ENCODE assay signal across 12 cellular contexts in the genomic region with DNA sequence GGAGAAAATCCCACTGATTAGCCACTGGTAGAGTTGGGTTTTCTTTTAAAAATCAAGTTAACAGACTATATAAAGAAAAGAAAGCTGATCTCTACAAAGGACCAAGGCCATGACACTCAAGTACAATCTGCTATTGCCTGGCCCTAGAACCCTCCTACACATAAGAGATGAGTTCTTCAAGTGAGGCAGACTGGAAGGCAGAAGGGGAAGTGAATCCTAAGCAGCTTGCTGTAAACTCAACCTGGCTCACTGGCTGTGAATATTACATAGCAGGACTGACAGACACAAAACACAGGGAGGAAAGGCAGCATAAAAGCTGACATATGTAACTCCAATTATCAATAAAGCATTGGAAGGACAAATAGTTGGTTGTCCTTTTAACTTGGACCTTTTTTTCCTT.
DNase-seq lines count a peak whose midpoint lies in the region; ATAC-seq lines count a peak whose summit lies in the region.
"Had no signal": no experiment of that assay in that cellular context is flagged by ENCODE, and none has a peak within 500 bp of the region (broad histone marks: within the 10 kb centered on the region; RNA-seq: fewer than 3 reads in every experiment).

No MANE protein-coding gene starts in this region.

- POLR2A ChIA-PET in CD8-positive, alpha-beta memory T cell (lab: Charles Lee) = no interaction called here

- no peaks in the 10 kb centered on the region for H3K9me3 ChIP-seq in CD8-positive, alpha-beta memory T cell (ENCODE audit: low read length)
- H3K9me3 ChIP-seq: right atrium auricular region had no signal

- H3K27ac ChIP-seq in CD8-positive, alpha-beta memory T cell (ENCODE audit: low read depth, low read length) = no peak overlapping the region
- H3K27ac ChIP-seq: right atrium auricular region had no signal

- peak; percentile 96 for ATAC-seq in HG02884 (IDR thresholded peaks at IDR 0.05; ENCODE audit: unreplicated experiment)
- no peak for ATAC-seq in stimulated activated naive CD8-positive, alpha-beta T cell treated with anti-CD3 and anti-CD28 coated beads, Interleukin-15, amount 100 ng/mL, for 72 hours

- no peaks in the 10 kb centered on the region for H3K27me3 ChIP-seq in CD8-positive, alpha-beta memory T cell (ENCODE audit: insufficient read depth, low read length, poor library complexity, severe bottlenecking)
- H3K27me3 ChIP-seq: right atrium auricular region had no signal

- H3K27ac Mint-ChIP-seq in CD8-positive, alpha-beta memory T cell = peak overlapping the region; percentile 5 to 80 (median 60)
- H3K27ac Mint-ChIP-seq in T-helper 2 cell treated with Interferon-gamma antibody and Interleukin-4, amounts not matched to agents 5 μg/mL and 100 μg/mL, for 36 hours = no peak overlapping the region
- H3K27ac Mint-ChIP-seq in stimulated activated naive CD8-positive, alpha-beta T cell treated with anti-CD3 and anti-CD28 coated beads, Interleukin-15, amount 100 ng/mL, for 72 hours = no peak overlapping the region
- H3K27ac Mint-ChIP-seq: dendritic cell treated with granulocyte-macrophage colony-stimulating factor and Interleukin-4, amounts not matched to agents 40 ng/mL and 50 ng/mL, for 4 days; stimulated activated naive CD8-positive, alpha-beta T cell treated with anti-CD3 and anti-CD28 coated beads, Interleukin-15, Interleukin-2, amounts not matched to agents 100 ng/mL and 50 ng/mL, for 24 hours had no signal

- H3K9me3 Mint-ChIP-seq in CD8-positive, alpha-beta memory T cell = no peaks in the 10 kb centered on the region
- no peaks in the 10 kb centered on the region for H3K9me3 Mint-ChIP-seq in T-helper 2 cell treated with Interferon-gamma antibody and Interleukin-4, amounts not matched to agents 5 μg/mL and 100 μg/mL, for 36 hours
- H3K9me3 Mint-ChIP-seq in stimulated activated naive CD8-positive, alpha-beta T cell treated with anti-CD3 and anti-CD28 coated beads, Interleukin-15, amount 100 ng/mL, for 72 hours = no peaks in the 10 kb centered on the region
- H3K9me3 Mint-ChIP-seq: dendritic cell treated with granulocyte-macrophage colony-stimulating factor and Interleukin-4, amounts not matched to agents 40 ng/mL and 50 ng/mL, for 4 days; immature natural killer cell; stimulated activated naive CD8-positive, alpha-beta T cell treated with anti-CD3 and anti-CD28 coated beads, Interleukin-15, Interleukin-2, amounts not matched to agents 100 ng/mL and 50 ng/mL, for 24 hours had no signal

- in situ Hi-C loops in ACHN (cut with HindIII; ENCODE audit: low pct_ligation_motif_present, low pct_unique_long_range_greater_than_20kb, low sequenced_read_pairs) = no loop called here

- H3K36me3 ChIP-seq in CD8-positive, alpha-beta memory T cell (ENCODE audit: insufficient read depth, low read length) = peaks cover 21% of the 10 kb centered on the region

- no peaks in the 10 kb centered on the region for H3K27me3 Mint-ChIP-seq in CD8-positive, alpha-beta memory T cell
- H3K27me3 Mint-ChIP-seq in T-helper 2 cell treated with Interferon-gamma antibody and Interleukin-4, amounts not matched to agents 5 μg/mL and 100 μg/mL, for 36 hours (ENCODE audit: low read depth) = no peaks in the 10 kb centered on the region
- H3K27me3 Mint-ChIP-seq in stimulated activated naive CD8-positive, alpha-beta T cell treated with anti-CD3 and anti-CD28 coated beads, Interleukin-15, amount 100 ng/mL, for 72 hours = no peaks in the 10 kb centered on the region
- H3K27me3 Mint-ChIP-seq: dendritic cell treated with granulocyte-macrophage colony-stimulating factor and Interleukin-4, amounts not matched to agents 40 ng/mL and 50 ng/mL, for 4 days; stimulated activated naive CD8-positive, alpha-beta T cell treated with anti-CD3 and anti-CD28 coated beads, Interleukin-15, Interleukin-2, amounts not matched to agents 100 ng/mL and 50 ng/mL, for 24 hours had no signal

- H3K36me3 Mint-ChIP-seq in CD8-positive, alpha-beta memory T cell = peaks cover 0 to 52% (median 26%) of the 10 kb centered on the region in 3 donors
- H3K36me3 Mint-ChIP-seq in T-helper 2 cell treated with Interferon-gamma antibody and Interleukin-4, amounts not matched to agents 5 μg/mL and 100 μg/mL, for 36 hours (ENCODE audit: low read depth) = peaks cover 38% of the 10 kb centered on the region

- peaks cover 46 to 86% (median 77%) of the 10 kb centered on the region in 3 donors for H3K4me1 Mint-ChIP-seq in CD8-positive, alpha-beta memory T cell
- H3K4me1 Mint-ChIP-seq in T-helper 2 cell treated with Interferon-gamma antibody and Interleukin-4, amounts not matched to agents 5 μg/mL and 100 μg/mL, for 36 hours (ENCODE audit: low read depth) = peaks cover 20% of the 10 kb centered on the region
- H3K4me1 Mint-ChIP-seq in stimulated activated naive CD8-positive, alpha-beta T cell treated with anti-CD3 and anti-CD28 coated beads, Interleukin-15, amount 100 ng/mL, for 72 hours = peaks cover 41% of the 10 kb centered on the region

- DNase-seq in CD8-positive, alpha-beta memory T cell = no peak
- DNase-seq in GM19240 (ENCODE audit: insufficient read length, low spot score) (peak; percentile 6), NOMO-1 treated with DMSO at 0.1 percent for 48 hours (lab: John Stamatoyannopoulos, UW; ENCODE audit: unreplicated experiment) (peak; percentile 68), AG08396 (ENCODE audit: low spot score) (no peak), ACHN (no peak)
- no peak for DNase-seq in T-helper 2 cell treated with Interferon-gamma antibody and Interleukin-4, amounts not matched to agents 5 μg/mL and 100 μg/mL, for 36 hours (ENCODE audit: low spot score)
- DNase-seq in stimulated activated naive CD8-positive, alpha-beta T cell treated with anti-CD3 and anti-CD28 coated beads, Interleukin-15, amount 100 ng/mL, for 72 hours = no peak
- DNase-seq: immature natural killer cell had no signal

- CTCF ChIA-PET in CD8-positive, alpha-beta memory T cell (lab: Charles Lee) = interaction anchor here (0.8 to 2.0 kb wide), 2 partner anchors 11 to 59 kb away, joined by 3 to 5 read pairs; no protein-coding TSS in a partner anchor

- H3K4me3 ChIP-seq in CD8-positive, alpha-beta memory T cell (ENCODE audit: low read length) = no peak overlapping the region
- H3K4me3 ChIP-seq: right atrium auricular region had no signal

- no peak overlapping the region for H3K4me3 Mint-ChIP-seq in CD8-positive, alpha-beta memory T cell
- H3K4me3 Mint-ChIP-seq in T-helper 2 cell treated with Interferon-gamma antibody and Interleukin-4, amounts not matched to agents 5 μg/mL and 100 μg/mL, for 36 hours = no peak overlapping the region
- no peak overlapping the region for H3K4me3 Mint-ChIP-seq in stimulated activated naive CD8-positive, alpha-beta T cell treated with anti-CD3 and anti-CD28 coated beads, Interleukin-15, amount 100 ng/mL, for 72 hours
- H3K4me3 Mint-ChIP-seq: dendritic cell treated with granulocyte-macrophage colony-stimulating factor and Interleukin-4, amounts not matched to agents 40 ng/mL and 50 ng/mL, for 4 days; immature natural killer cell; stimulated activated naive CD8-positive, alpha-beta T cell treated with anti-CD3 and anti-CD28 coated beads, Interleukin-15, Interleukin-2, amounts not matched to agents 100 ng/mL and 50 ng/mL, for 24 hours had no signal

- peaks cover 11% of the 10 kb centered on the region for H3K4me1 ChIP-seq in CD8-positive, alpha-beta memory T cell (ENCODE audit: insufficient read depth, low read length)

Comparison
In these comparisons a context has a peak if more than half of its experiments do, and no peak if none do; other contexts are left out.
1. DNase-seq: peak in GM19240 (single experiment) and NOMO-1 treated with DMSO at 0.1 percent for 48 hours (single experiment); none in CD8-positive, alpha-beta memory T cell (0 of 5), AG08396 (single experiment), T-helper 2 cell treated with Interferon-gamma antibody and Interleukin-4, amounts not matched to agents 5 μg/mL and 100 μg/mL, for 36 hours (single experiment), stimulated activated naive CD8-positive, alpha-beta T cell treated with anti-CD3 and anti-CD28 coated beads, Interleukin-15, amount 100 ng/mL, for 72 hours (0 of 2) and ACHN (single experiment).
2. H3K27ac Mint-ChIP-seq: peak in CD8-positive, alpha-beta memory T cell (8 of 8); none in T-helper 2 cell treated with Interferon-gamma antibody and Interleukin-4, amounts not matched to agents 5 μg/mL and 100 μg/mL, for 36 hours (single experiment) and stimulated activated naive CD8-positive, alpha-beta T cell treated with anti-CD3 and anti-CD28 coated beads, Interleukin-15, amount 100 ng/mL, for 72 hours (0 of 2).